ENCODE assay signal across 1 cellular context in the genomic region with DNA sequence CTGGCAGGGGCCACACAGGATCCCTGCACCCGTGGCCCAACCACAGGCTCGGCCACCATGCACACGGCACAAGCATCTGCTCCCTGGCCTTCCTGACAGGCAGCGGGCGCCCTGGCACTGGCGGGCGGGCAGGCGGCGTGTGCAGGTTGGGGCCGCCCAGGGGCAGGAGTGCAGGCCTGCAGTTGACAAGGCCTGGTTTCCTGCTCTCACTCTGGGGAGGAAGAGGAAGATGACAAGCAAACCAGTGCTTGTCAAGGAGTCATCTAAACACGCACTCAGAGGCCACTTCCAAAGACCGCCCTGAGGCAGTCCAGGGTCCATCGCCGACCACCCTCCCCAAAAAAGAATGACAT.
TF ChIP-seq lines count a peak whose summit lies in the region.

No MANE protein-coding gene starts in this region.

TF ChIP-seq in IMR-90, 13 proteins besides CTCF, POLR2A, EP300 and RAD21:
- no peak for TF ChIP-seq RFX5 (IDR thresholded peaks at IDR 0.05; ENCODE audit: low read depth, low read length)
- no peak for TF ChIP-seq MAFK (IDR thresholded peaks at IDR 0.05; ENCODE audit: low read depth, low read length)
- TF ChIP-seq CHD1 (IDR thresholded peaks at IDR 0.05; ENCODE audit: low read depth, low read length): no peak
- TF ChIP-seq MAZ (IDR thresholded peaks at IDR 0.05; ENCODE audit: borderline replicate concordance, low read depth, low read length): no peak
- TF ChIP-seq, protein P1, sequence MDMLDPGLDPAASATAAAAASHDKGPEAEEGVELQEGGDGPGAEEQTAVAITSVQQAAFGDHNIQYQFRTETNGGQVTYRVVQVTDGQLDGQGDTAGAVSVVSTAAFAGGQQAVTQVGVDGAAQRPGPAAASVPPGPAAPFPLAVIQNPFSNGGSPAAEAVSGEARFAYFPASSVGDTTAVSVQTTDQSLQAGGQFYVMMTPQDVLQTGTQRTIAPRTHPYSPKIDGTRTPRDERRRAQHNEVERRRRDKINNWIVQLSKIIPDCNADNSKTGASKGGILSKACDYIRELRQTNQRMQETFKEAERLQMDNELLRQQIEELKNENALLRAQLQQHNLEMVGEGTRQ (IDR thresholded peaks at IDR 0.05; ENCODE audit: low read depth, low read length): no peak
- no peak for TF ChIP-seq BHLHE40 (IDR thresholded peaks at IDR 0.05; ENCODE audit: low read depth, low read length)
- no peak for TF ChIP-seq NFE2L2 (IDR thresholded peaks at IDR 0.05; ENCODE audit: low read depth, low read length)
- TF ChIP-seq SMC3 (IDR thresholded peaks at IDR 0.05; ENCODE audit: low read depth, low read length): no peak
- TF ChIP-seq MXI1 (IDR thresholded peaks at IDR 0.05; ENCODE audit: borderline replicate concordance, low read depth, low read length): no peak
- TF ChIP-seq CEBPB (IDR thresholded peaks at IDR 0.05; ENCODE audit: low read depth, low read length): no peak
